ENCODE assay signal across 34 cellular contexts in the genomic region with DNA sequence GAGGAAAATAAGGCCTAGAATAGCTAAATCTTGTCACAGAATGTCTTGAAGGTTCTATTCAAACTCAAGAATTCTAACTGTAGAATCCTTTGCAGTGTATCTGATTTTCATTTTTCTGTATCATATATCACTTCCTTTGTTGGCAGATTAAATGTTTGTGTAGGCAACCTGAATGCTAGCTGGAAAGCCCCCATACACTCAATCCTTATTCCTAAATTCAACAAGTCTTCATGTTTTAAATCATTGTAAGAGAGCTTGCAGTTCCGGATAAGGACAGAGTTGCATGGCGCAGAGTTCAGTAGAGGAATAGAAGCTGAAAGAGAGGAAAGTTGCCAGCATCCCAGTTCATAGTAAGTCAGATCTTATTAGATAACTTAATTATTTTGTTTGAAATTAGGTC.
"Had no signal": no experiment of that assay in that cellular context is flagged by ENCODE, and none has a peak within 500 bp of the region (broad histone marks: within the 10 kb centered on the region; RNA-seq: fewer than 3 reads in every experiment).

No MANE protein-coding gene starts in this region.

- H3K36me3 ChIP-seq: MG63 had no signal

- H3K4me3 ChIP-seq: MG63 had no signal

- DNase-seq: Karpas-422, Kasumi-1, KG1, MG63, MM.1S, MV-4-11, NCI-H1048, NCI-H1092, NCI-H1092 treated with DMSO at 0.1 percent for 48 hours, NCI-H1105, NCI-H1105 treated with DMSO at 0.1 percent for 48 hours, NCI-H1417, NCI-H1436, NCI-H1436 treated with DMSO at 0.1 percent for 48 hours, NCI-H146, NCI-H1694, NCI-H1694 treated with DMSO at 0.1 percent for 48 hours, NCI-H187, NCI-H187 treated with DMSO at 0.1 percent for 48 hours, NCI-H1930, NCI-H2029, NCI-H2029 treated with DMSO at 0.1 percent for 48 hours, NCI-H2081, NCI-H2081 treated with DMSO at 0.1 percent for 48 hours, NCI-H2107, NCI-H2171, NCI-H2171 treated with DMSO at 0.1 percent for 48 hours, NCI-H2227 treated with DMSO at 0.1 percent for 48 hours, NCI-H226, NCI-H345, NCI-H446, NCI-H446 treated with DMSO at 0.1 percent for 48 hours, NCI-H510A had no signal

- H3K4me2 ChIP-seq: KMS-11 had no signal

- H3K27me3 ChIP-seq: MG63 had no signal

- H3K9ac ChIP-seq: KMS-11 had no signal

- H3K27ac ChIP-seq: KMS-11 had no signal

- H3K9me3 ChIP-seq: MG63 had no signal
